In the genomic region with DNA sequence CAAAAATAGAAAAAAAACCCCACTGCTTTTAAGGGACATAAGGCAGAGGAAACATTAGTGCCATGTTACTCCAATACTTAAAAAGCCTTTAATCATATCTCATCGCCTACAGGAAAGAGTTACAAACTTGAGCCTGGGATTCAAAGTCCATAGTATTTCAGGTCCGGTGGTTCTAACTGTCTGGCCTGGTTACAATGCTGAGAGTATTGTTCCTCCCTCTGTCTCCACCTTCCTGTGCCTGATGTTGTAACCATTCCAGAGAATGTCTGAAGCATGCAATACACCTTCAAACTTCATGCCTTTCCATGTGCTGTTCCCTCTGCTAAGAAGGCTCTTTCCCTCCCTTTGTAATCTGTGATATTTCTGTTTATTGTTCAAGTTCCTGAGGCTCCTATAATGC, we compare ENCODE assay signal across 17 cellular contexts. TPM values are rescaled to one million over a fixed set of nuclear protein-coding genes. Genes with fewer than 3 reads are reported as not detected.
DNase-seq lines count a peak whose midpoint lies in the region; ATAC-seq and TF ChIP-seq lines count a peak whose summit lies in the region.
"Had no signal": no experiment of that assay in that cellular context is flagged by ENCODE, and none has a peak within 500 bp of the region (broad histone marks: within the 10 kb centered on the region; RNA-seq: fewer than 3 reads in every experiment).

No MANE protein-coding gene starts in this region.

- H3K4me3 Mint-ChIP-seq in GM23338 (no peak overlapping the region), endodermal cell (no peak overlapping the region)
- H3K4me3 Mint-ChIP-seq: CD14-positive monocyte; CD8-positive, alpha-beta memory T cell had no signal

- peaks cover 40% of the 10 kb centered on the region for H3K4me1 Mint-ChIP-seq in GM23338
- H3K4me1 Mint-ChIP-seq in endodermal cell, result peaks cover 32% of the 10 kb centered on the region
- H3K4me1 Mint-ChIP-seq: CD14-positive monocyte; CD8-positive, alpha-beta memory T cell had no signal

- TF ChIP-seq RAD21 in liver (IDR thresholded peaks at IDR 0.05), result no peak

- WGBS in endodermal cell (ENCODE audit: insufficient coverage in 1 of 2, insufficient read length in 1 of 2), 2 experiments, result 92 to 95% methylated on average over 2 of the region's 2 CpGs
- 53% methylated on average over 2 of the region's 2 CpGs for WGBS in liver
- WGBS in heart right ventricle, 2 donors, result 79 to 80% methylated on average over 2 of the region's 2 CpGs
- 66 to 70% methylated on average over 1 to 2 of the region's 2 CpGs for WGBS in transverse colon (ENCODE audit: low coverage in 1 of 2), 2 donors

- in situ Hi-C loops in transverse colon (cut with MboI; ENCODE audit: low pct_ligation_motif_present in 1 of 4, low pct_unique_long_range_greater_than_20kb in 1 of 4, low sequenced_read_pairs in 3 of 4), result no loop called here

- no peaks in the 10 kb centered on the region for H4K20me1 ChIP-seq in GM23338 (replicated peaks; ENCODE audit: insufficient read depth)

- no peak for TF ChIP-seq EP300 in transverse colon (IDR thresholded peaks at IDR 0.05; ENCODE audit: low read depth)

- H3K27ac Mint-ChIP-seq in GM23338 (no peak overlapping the region), endodermal cell (peak overlapping the region; percentile 37)
- H3K27ac Mint-ChIP-seq: CD14-positive monocyte; CD8-positive, alpha-beta memory T cell had no signal

- H3K36me3 ChIP-seq in GM23338 (ENCODE audit: insufficient read depth) (no peaks in the 10 kb centered on the region; the same call in 1 of the 2 replicates), endodermal cell (ENCODE audit: control insufficient read depth, insufficient read depth, low read length) (no peaks in the 10 kb centered on the region), liver (ENCODE audit: control insufficient read depth in 4 of 4, insufficient read depth in 3 of 4, low read depth in 1 of 4, low read length in 3 of 4) (no peaks in the 10 kb centered on the region), vagina (no peaks in the 10 kb centered on the region), heart right ventricle (no peaks in the 10 kb centered on the region), transverse colon (no peaks in the 10 kb centered on the region)

- no peak for TF ChIP-seq CTCF in GM23338 (conservative IDR thresholded peaks at IDR 0.05; ENCODE audit: low read depth in 2 of 2)
- no peak for TF ChIP-seq CTCF in endodermal cell (conservative IDR thresholded peaks at IDR 0.05)
- no peak for TF ChIP-seq CTCF in liver (IDR thresholded peaks at IDR 0.05; ENCODE audit: low read depth, low read length, missing input control)
- TF ChIP-seq CTCF in vagina (IDR thresholded peaks at IDR 0.05), result no peak
- no peak for TF ChIP-seq CTCF in heart right ventricle (IDR thresholded peaks at IDR 0.05)
- no peak for TF ChIP-seq CTCF in transverse colon (IDR thresholded peaks at IDR 0.05)

- H3K9ac ChIP-seq in endodermal cell (ENCODE audit: extremely low read depth, low read length, poor library complexity, severe bottlenecking) (no peak overlapping the region), liver (ENCODE audit: low read depth in 1 of 2, low read length in 2 of 2) (no peak overlapping the region)

- TF ChIP-seq POLR2A in vagina (IDR thresholded peaks at IDR 0.05) (no peak), transverse colon (IDR thresholded peaks at IDR 0.05) (no peak)

- H3K9me2 ChIP-seq in GM23338 (ENCODE audit: insufficient read depth), result peaks cover 15% of the 10 kb centered on the region

- H3K4me2 ChIP-seq in GM23338, result no peak overlapping the region; the same call in 1 of the 2 replicates

- H3K27me3 Mint-ChIP-seq in GM23338 (ENCODE audit: insufficient read depth, low read depth, poor library complexity) (peaks cover 5% of the 10 kb centered on the region), endodermal cell (ENCODE audit: insufficient read depth) (no peaks in the 10 kb centered on the region)

- intact Hi-C loops in vagina (cut with DNase I), result no loop called here
- intact Hi-C loops in heart right ventricle (cut with DNase I), result no loop called here
- intact Hi-C loops in transverse colon (cut with DNase I; ENCODE audit: low total_unique reads), result no loop called here

- H3K79me2 ChIP-seq in GM23338 (replicated peaks; ENCODE audit: insufficient read depth), result no peaks in the 10 kb centered on the region

- H3K4me1 ChIP-seq in GM23338 (ENCODE audit: insufficient read depth) (peaks cover 34% of the 10 kb centered on the region), endodermal cell (ENCODE audit: control insufficient read depth, insufficient read depth, low read length) (peaks cover 6% of the 10 kb centered on the region), liver (ENCODE audit: control insufficient read depth in 4 of 4, insufficient read depth in 4 of 4, low read length in 3 of 4) (no peaks in the 10 kb centered on the region), vagina (no peaks in the 10 kb centered on the region), heart right ventricle (peaks cover 0 to 6% (median 0%) of the 10 kb centered on the region in 9 donors), transverse colon (no peaks in the 10 kb centered on the region)
- H3K4me1 ChIP-seq: Caco-2 had no signal

- DNase-seq in GM23338 (ENCODE audit: low spot score) (no peak), endodermal cell (no peak), renal cortical epithelial cell (ENCODE audit: low read depth) (peak; percentile 24), vagina (ENCODE audit: extremely low spot score in 2 of 2) (no peak), heart right ventricle (no peak), transverse colon (no peak)
- DNase-seq: Caco-2; CD8-positive, alpha-beta memory T cell; DND-41; GDM1; IMR-90 had no signal

- H3K9me3 ChIP-seq in endodermal cell (ENCODE audit: control insufficient read depth, low read length) (no peaks in the 10 kb centered on the region), liver (ENCODE audit: control insufficient read depth in 4 of 4, low read length in 3 of 4) (no peaks in the 10 kb centered on the region), vagina (no peaks in the 10 kb centered on the region), heart right ventricle (no peaks in the 10 kb centered on the region), transverse colon (no peaks in the 10 kb centered on the region)
- H3K9me3 ChIP-seq: Caco-2 had no signal

- 0 out of 2 replicates have a peak overlapping the region, but pooled peaks have one; percentile 20 for H2AFZ ChIP-seq in GM23338

- ATAC-seq in GM23338 (no peak), heart right ventricle (no peak)
- ATAC-seq: HCT116 had no signal

- H3K9me3 Mint-ChIP-seq in GM23338 (peaks cover 32% of the 10 kb centered on the region), endodermal cell (peaks cover 32% of the 10 kb centered on the region)

- H3K27ac ChIP-seq in GM23338 (ENCODE audit: low read depth) (no peak overlapping the region), endodermal cell (ENCODE audit: low read depth, low read length) (no peak overlapping the region), liver (ENCODE audit: low read depth in 1 of 2, low read length in 2 of 2) (no peak overlapping the region), vagina (no peak overlapping the region), heart right ventricle (no peak overlapping the region), transverse colon (no peak overlapping the region)
- H3K27ac ChIP-seq: 22Rv1 had no signal

- H3F3A ChIP-seq in GM23338 (replicated peaks; ENCODE audit: low read depth), result peaks cover 6% of the 10 kb centered on the region; the same call in 1 of the 2 replicates

- H3K4me3 ChIP-seq in GM23338, result no peak overlapping the region
- peak overlapping the region; percentile 18 for H3K4me3 ChIP-seq in endodermal cell (ENCODE audit: low read length)
- no peak overlapping the region for H3K4me3 ChIP-seq in liver (ENCODE audit: low read depth in 1 of 3, low read length in 3 of 3)
- no peak overlapping the region for H3K4me3 ChIP-seq in vagina
- H3K4me3 ChIP-seq in heart right ventricle, result no peak overlapping the region
- no peak overlapping the region for H3K4me3 ChIP-seq in transverse colon

- H3K27me3 ChIP-seq in GM23338 (ENCODE audit: insufficient read depth), result no peaks in the 10 kb centered on the region
- H3K27me3 ChIP-seq in endodermal cell (ENCODE audit: control insufficient read depth, insufficient read depth, low read length, poor library complexity, severe bottlenecking), result no peaks in the 10 kb centered on the region
- no peaks in the 10 kb centered on the region for H3K27me3 ChIP-seq in liver (ENCODE audit: control insufficient read depth in 4 of 4, insufficient read depth in 4 of 4, low read length in 3 of 4)
- no peaks in the 10 kb centered on the region for H3K27me3 ChIP-seq in vagina
- H3K27me3 ChIP-seq in heart right ventricle, result peaks cover 0 to 14% (median 9%) of the 10 kb centered on the region in 7 donors
- H3K27me3 ChIP-seq in transverse colon, result no peaks in the 10 kb centered on the region

- H3K36me3 Mint-ChIP-seq in GM23338 (ENCODE audit: low read depth) (peaks cover 18% of the 10 kb centered on the region; the same call in 2 of the 3 replicates), endodermal cell (ENCODE audit: low read depth) (peaks cover 3% of the 10 kb centered on the region)
- H3K36me3 Mint-ChIP-seq: CD14-positive monocyte; CD8-positive, alpha-beta memory T cell had no signal

TF ChIP-seq in liver, 16 proteins besides CTCF, POLR2A, EP300 and RAD21 (continues in another document):
- TF ChIP-seq, protein P1, sequence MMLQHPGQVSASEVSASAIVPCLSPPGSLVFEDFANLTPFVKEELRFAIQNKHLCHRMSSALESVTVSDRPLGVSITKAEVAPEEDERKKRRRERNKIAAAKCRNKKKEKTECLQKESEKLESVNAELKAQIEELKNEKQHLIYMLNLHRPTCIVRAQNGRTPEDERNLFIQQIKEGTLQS (IDR thresholded peaks at IDR 0.05), result no peak

RNA-seq across cellular contexts. Expression of a gene that starts 41.6 kb away (rescaled TPM):
- total RNA-seq in GM23338 (2014; rRNA removed; shearing (Covaris generic)), result not detected in 2 replicates
- 0.08 TPM in 1 of 2 replicates, not detected in the other for polyA plus RNA-seq in GM23338 (2016; fragmentation: Nextera tagmentation; extraction: Ambion mirVana)
- 1 to 10 TPM in 1 of 2 donors, not detected in 1; 1.4 TPM for total RNA-seq in endodermal cell
- polyA plus RNA-seq in endodermal cell (2013, experiment 1 of 2), result not detected
- polyA plus RNA-seq in endodermal cell (2013, experiment 2 of 2), result not detected
- not detected for total RNA-seq in liver
- polyA plus RNA-seq in liver, result not detected
- 0.89 TPM in 1 of 2 replicates, not detected in the other for total RNA-seq in renal cortical epithelial cell
- not detected for total RNA-seq in vagina
- 1 to 10 TPM in 3 of 10 donors, under 1 TPM in 5, not detected in 2; 0.28 to 2.8 (median 0.39) TPM for total RNA-seq in heart right ventricle
- 1 to 10 TPM in 1 of 2 donors, under 1 TPM in 1; 0.04 to 1.2 TPM for polyA plus RNA-seq in heart right ventricle
- not detected for total RNA-seq in transverse colon
- total RNA-seq: A673; Caco-2; CD8-positive, alpha-beta memory T cell; IMR-90 had no signal
- polyA plus RNA-seq: BJ; CD14-positive monocyte; CD8-positive, alpha-beta memory T cell; IMR-90 had no signal

RNA-seq across cellular contexts. Expression of a gene that starts 58.4 kb away (rescaled TPM):
- 8.2 and 10.4 TPM in 2 replicates for total RNA-seq in GM23338 (2014; rRNA removed; shearing (Covaris generic))
- 3.6 and 5.2 TPM in 2 replicates for polyA plus RNA-seq in GM23338 (2016; fragmentation: Nextera tagmentation; extraction: Ambion mirVana)
- 10 to 100 TPM; 15.4 to 33.3 TPM for total RNA-seq in endodermal cell
- polyA plus RNA-seq in endodermal cell (2013, experiment 1 of 2), result 10.9 TPM
- 8.0 TPM for polyA plus RNA-seq in endodermal cell (2013, experiment 2 of 2)
- 10 to 100 TPM in 1 of 2 donors, 1 to 10 TPM in 1; 3.9 to 18.8 TPM for total RNA-seq in liver
- 1 to 10 TPM; 1.6 to 2.9 TPM for polyA plus RNA-seq in liver
- 3.1 and 3.8 TPM in 2 replicates for total RNA-seq in renal cortical epithelial cell
- total RNA-seq in vagina, result 10.8 TPM
- total RNA-seq in heart right ventricle, result 10 to 100 TPM in 1 of 10 donors, 1 to 10 TPM in 8, under 1 TPM in 1; 0.94 to 15.3 (median 2.7) TPM
- 1 to 10 TPM; 1.7 to 2.6 TPM for polyA plus RNA-seq in heart right ventricle
- 10 to 100 TPM; 35.2 to 91.3 (median 69.8) TPM for total RNA-seq in transverse colon
